In the genomic region with DNA sequence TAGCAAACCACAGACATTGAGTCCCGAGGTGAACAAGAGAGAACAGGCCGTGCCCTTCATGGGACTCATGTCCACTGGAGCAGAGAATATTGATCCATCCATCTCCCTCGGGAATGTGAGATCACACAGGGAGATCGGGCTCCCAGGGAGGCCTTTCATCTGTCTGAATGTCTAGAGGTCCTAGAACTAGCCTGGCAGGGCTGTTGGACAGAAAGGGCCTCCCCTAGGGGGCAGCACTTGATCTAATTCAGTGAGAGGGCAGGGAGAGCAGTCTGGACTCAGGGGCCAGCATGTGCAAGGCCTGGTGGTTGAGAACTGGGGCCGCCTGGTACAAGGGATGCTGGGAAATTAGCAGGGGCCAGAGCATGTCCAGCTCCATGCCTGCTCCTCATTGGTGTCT, we compare ENCODE assay signal across 9 cellular contexts. TPM values are rescaled to one million over a fixed set of nuclear protein-coding genes. Genes with fewer than 3 reads are reported as not detected.
DNase-seq lines count a peak whose midpoint lies in the region; ATAC-seq and TF ChIP-seq lines count a peak whose summit lies in the region.
"Had no signal": no experiment of that assay in that cellular context is flagged by ENCODE, and none has a peak within 500 bp of the region (broad histone marks: within the 10 kb centered on the region; RNA-seq: fewer than 3 reads in every experiment).

No MANE protein-coding gene starts in this region.

- no peaks in the 10 kb centered on the region for H3K27me3 ChIP-seq in thyroid gland

- no peak overlapping the region for H3K27ac ChIP-seq in thyroid gland

- no peaks in the 10 kb centered on the region for H3K36me3 Mint-ChIP-seq in glutamatergic neuron (ENCODE audit: unreplicated experiment)

- H3K36me3 ChIP-seq in thyroid gland, result peaks cover 0 to under 1% of the 10 kb centered on the region in 2 donors

- no peak for TF ChIP-seq POLR2A in thyroid gland (IDR thresholded peaks at IDR 0.05)

- ATAC-seq in activated CD4-positive, CD25-positive, alpha-beta regulatory T cell treated with anti-CD3 and anti-CD28 coated beads, Interleukin-2, amount 50 U/mL, for 24 hours, result no peak

- no peaks in the 10 kb centered on the region for H3K27me3 Mint-ChIP-seq in glutamatergic neuron (ENCODE audit: unreplicated experiment)
- H3K27me3 Mint-ChIP-seq: activated naive CD4-positive, alpha-beta T cell treated with anti-CD3 and anti-CD28 coated beads, Interleukin-2, amount 50 U/mL, for 24 hours had no signal

- H3K4me1 ChIP-seq in thyroid gland, result peaks cover 8 to 11% of the 10 kb centered on the region in 2 donors

- H3K4me3 Mint-ChIP-seq in glutamatergic neuron (ENCODE audit: unreplicated experiment), result no peak overlapping the region
- H3K4me3 Mint-ChIP-seq: activated naive CD4-positive, alpha-beta T cell treated with anti-CD3 and anti-CD28 coated beads, Interleukin-2, amount 50 U/mL, for 24 hours had no signal

- no peak overlapping the region for H3K4me3 ChIP-seq in thyroid gland (replicated peaks in 1 of 3)

- H3K9me3 ChIP-seq in thyroid gland, result no peaks in the 10 kb centered on the region

- H3K9me3 Mint-ChIP-seq in glutamatergic neuron (ENCODE audit: unreplicated experiment), result no peaks in the 10 kb centered on the region
- H3K9me3 Mint-ChIP-seq: activated naive CD4-positive, alpha-beta T cell treated with anti-CD3 and anti-CD28 coated beads, Interleukin-2, amount 50 U/mL, for 24 hours had no signal

- intact Hi-C loops in thyroid gland (cut with DNase I), result no loop called here

- peak overlapping the region; percentile 1 for H3K27ac Mint-ChIP-seq in glutamatergic neuron (ENCODE audit: unreplicated experiment)
- H3K27ac Mint-ChIP-seq: activated naive CD4-positive, alpha-beta T cell treated with anti-CD3 and anti-CD28 coated beads, Interleukin-2, amount 50 U/mL, for 24 hours had no signal

- DNase-seq in activated CD4-positive, CD25-positive, alpha-beta regulatory T cell treated with anti-CD3 and anti-CD28 coated beads, Interleukin-2, amount 50 U/mL, for 72 hours, result peak; percentile 53
- DNase-seq in NCI-H1930 (lab: John Stamatoyannopoulos, UW) (peak; percentile 40 to 63), glutamatergic neuron (peak; percentile 84), thyroid gland (peak; percentile 20 to 27), T1000 (lab: John Stamatoyannopoulos, UW) (no peak), occipital lobe (lab: John Stamatoyannopoulos, UW) (no peak)
- DNase-seq in activated CD8-positive, alpha-beta memory T cell treated with anti-CD3 and anti-CD28 coated beads, Interleukin-2, amount 50 U/mL, for 4 hours, result peak; percentile 53

- TF ChIP-seq CTCF in glutamatergic neuron (IDR thresholded peaks at IDR 0.05; ENCODE audit: partially characterized antibody, unreplicated experiment) (peak; percentile 64), thyroid gland (IDR thresholded peaks at IDR 0.05) (peak in 1 of 6 experiments; percentile 12)

- whole genome bisulfite sequencing in thyroid gland, 2 donors, result 62 to 74% methylated on average over 2 to 5 of the region's 5 CpGs

- H3K4me1 Mint-ChIP-seq in glutamatergic neuron (ENCODE audit: low read depth, unreplicated experiment), result peaks cover 17% of the 10 kb centered on the region

RNA-seq across cellular contexts. Expression of gene RUVBL2, which starts 4.3 kb away (rescaled TPM):
- 60.9 TPM for total RNA-seq in glutamatergic neuron (ENCODE audit: unreplicated experiment)
- total RNA-seq in thyroid gland, result 100 to 1,000 TPM in 3 of 4 donors, 10 to 100 TPM in 1; 80.5 to 131 (median 118) TPM
- 81.4 TPM for total RNA-seq in occipital lobe

RNA-seq across cellular contexts. Expression of gene GYS1, which starts 4.9 kb away (rescaled TPM):
- 69.0 TPM for total RNA-seq in glutamatergic neuron (ENCODE audit: unreplicated experiment)
- 10 to 100 TPM; 17.9 to 33.2 (median 23.9) TPM for total RNA-seq in thyroid gland
- 14.2 TPM for total RNA-seq in occipital lobe

RNA-seq across cellular contexts. Expression of gene LHB, which starts 18.9 kb away (rescaled TPM):
- total RNA-seq in glutamatergic neuron (ENCODE audit: unreplicated experiment) (not detected), thyroid gland (not detected), occipital lobe (not detected)

RNA-seq across cellular contexts. Expression of gene CGB3, which starts 26.2 kb away (rescaled TPM):
- total RNA-seq in glutamatergic neuron (ENCODE audit: unreplicated experiment) (not detected), thyroid gland (not detected), occipital lobe (not detected)

RNA-seq across cellular contexts. Expression of gene FTL, which starts 32.9 kb away (rescaled TPM):
- 875 TPM for total RNA-seq in glutamatergic neuron (ENCODE audit: unreplicated experiment)
- over 10,000 TPM in 1 of 4 donors, 1,000 to 10,000 TPM in 3; 5,748 to 12,335 (median 7,175) TPM for total RNA-seq in thyroid gland
- 677 TPM for total RNA-seq in occipital lobe

Comparison
In these comparisons a context has a peak if more than half of its experiments do, and no peak if none do; other contexts are left out.
1. DNase-seq: peak in activated CD4-positive, CD25-positive, alpha-beta regulatory T cell treated with anti-CD3 and anti-CD28 coated beads, Interleukin-2, amount 50 U/mL, for 72 hours (single experiment), NCI-H1930 (2 of 2), activated CD8-positive, alpha-beta memory T cell treated with anti-CD3 and anti-CD28 coated beads, Interleukin-2, amount 50 U/mL, for 4 hours (single experiment), glutamatergic neuron (single experiment) and thyroid gland (2 of 2); none in T1000 (single experiment) and occipital lobe (single experiment).